15 cellular contexts compared by ENCODE assay signal in the genomic region with DNA sequence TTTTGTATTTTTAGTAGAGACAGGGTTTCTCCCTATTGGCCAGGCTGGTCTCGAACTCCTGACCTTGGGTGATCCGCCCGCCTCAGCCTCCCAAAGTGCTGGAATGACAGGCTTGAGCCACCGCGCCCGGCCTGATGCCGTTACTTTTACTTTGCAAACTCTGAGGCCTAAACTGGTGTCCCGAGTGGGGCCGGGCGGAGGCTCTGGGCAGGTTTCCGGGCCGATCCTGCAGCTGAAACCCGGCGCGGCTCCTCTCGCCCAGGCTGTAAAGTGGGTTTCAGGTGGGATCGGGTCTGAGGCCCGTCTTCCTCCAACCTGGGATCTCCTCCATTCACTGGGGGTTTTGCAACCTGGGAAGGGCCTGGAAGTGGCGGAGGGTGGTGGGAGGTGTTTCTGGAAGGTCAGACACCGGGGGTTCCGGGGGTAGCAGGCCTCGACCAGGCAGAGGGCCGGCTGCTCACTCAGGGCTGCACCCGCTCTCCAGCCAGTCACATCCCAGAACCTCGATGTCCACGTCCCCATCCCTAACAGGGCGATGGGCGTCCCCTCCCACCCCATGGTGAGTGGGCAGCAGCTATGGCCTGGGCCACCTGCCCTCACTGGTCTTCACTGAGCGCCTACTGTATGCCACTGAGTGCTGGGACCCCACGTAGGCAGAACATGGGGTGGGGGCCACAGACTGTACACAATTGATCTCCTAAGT. TPM values are rescaled to one million over a fixed set of nuclear protein-coding genes. Genes with fewer than 3 reads are reported as not detected.
DNase-seq lines count a peak whose midpoint lies in the region; ATAC-seq and TF ChIP-seq lines count a peak whose summit lies in the region.
"Had no signal": no experiment of that assay in that cellular context is flagged by ENCODE, and none has a peak within 500 bp of the region (broad histone marks: within the 10 kb centered on the region; RNA-seq: fewer than 3 reads in every experiment).

No MANE protein-coding gene starts in this region.

- H3K36me3 Mint-ChIP-seq in glutamatergic neuron (ENCODE audit: unreplicated experiment) = peaks cover 5% of the 10 kb centered on the region
- peaks cover 9% of the 10 kb centered on the region for H3K36me3 Mint-ChIP-seq in activated naive CD8-positive, alpha-beta T cell treated with anti-CD3 and anti-CD28 coated beads for 36 hours

- H3K4me1 ChIP-seq in cardiac muscle cell (ENCODE audit: low read depth) = peaks cover 13% of the 10 kb centered on the region
- no peaks in the 10 kb centered on the region for H3K4me1 ChIP-seq in heart right ventricle
- peaks cover 3% of the 10 kb centered on the region for H3K4me1 ChIP-seq in smooth muscle cell (ENCODE audit: low read depth)
- H3K4me1 ChIP-seq: SJSA1 had no signal

- H3K9me3 Mint-ChIP-seq in glutamatergic neuron (ENCODE audit: unreplicated experiment) = peaks cover 8% of the 10 kb centered on the region
- peaks cover 3% of the 10 kb centered on the region for H3K9me3 Mint-ChIP-seq in activated naive CD8-positive, alpha-beta T cell treated with anti-CD3 and anti-CD28 coated beads for 36 hours

- H3K4me3 ChIP-seq in cardiac muscle cell = no peak overlapping the region
- no peak overlapping the region for H3K4me3 ChIP-seq in heart right ventricle
- H3K4me3 ChIP-seq in smooth muscle cell = no peak overlapping the region
- H3K4me3 ChIP-seq: SJSA1 had no signal

- H3K4me3 Mint-ChIP-seq in glutamatergic neuron (ENCODE audit: unreplicated experiment) = no peak overlapping the region
- H3K4me3 Mint-ChIP-seq in activated naive CD8-positive, alpha-beta T cell treated with anti-CD3 and anti-CD28 coated beads for 36 hours = no peak overlapping the region
- H3K4me3 Mint-ChIP-seq: CD14-positive monocyte had no signal

- H3K9ac ChIP-seq in smooth muscle cell (ENCODE audit: low read depth) = no peak overlapping the region

- H3K4me2 ChIP-seq in smooth muscle cell = no peak overlapping the region

- peaks cover 66% of the 10 kb centered on the region for H3K79me2 ChIP-seq in smooth muscle cell (ENCODE audit: low read depth)

- H4K20me1 ChIP-seq in smooth muscle cell (ENCODE audit: low read depth) = peaks cover 40% of the 10 kb centered on the region

- H3K4me1 Mint-ChIP-seq in glutamatergic neuron (ENCODE audit: low read depth, unreplicated experiment) = peaks cover 4% of the 10 kb centered on the region
- peaks cover 3% of the 10 kb centered on the region for H3K4me1 Mint-ChIP-seq in activated naive CD8-positive, alpha-beta T cell treated with anti-CD3 and anti-CD28 coated beads for 36 hours

- H3K27me3 Mint-ChIP-seq in glutamatergic neuron (ENCODE audit: unreplicated experiment) = peaks cover 9% of the 10 kb centered on the region
- no peaks in the 10 kb centered on the region for H3K27me3 Mint-ChIP-seq in activated naive CD8-positive, alpha-beta T cell treated with anti-CD3 and anti-CD28 coated beads for 36 hours

- H3K36me3 ChIP-seq in cardiac muscle cell (peaks cover 24% of the 10 kb centered on the region), heart right ventricle (peaks cover 0 to 61% (median 12%) of the 10 kb centered on the region in 9 donors), smooth muscle cell (ENCODE audit: low read depth) (peaks cover 9% of the 10 kb centered on the region)

- H3K9me3 ChIP-seq in cardiac muscle cell (ENCODE audit: low read depth) (no peaks in the 10 kb centered on the region), heart right ventricle (peaks cover 0 to 5% (median 0%) of the 10 kb centered on the region in 11 donors), smooth muscle cell (replicated peaks; ENCODE audit: low read depth) (no peaks in the 10 kb centered on the region)

- TF ChIP-seq CTCF in cardiac muscle cell (IDR thresholded peaks at IDR 0.05; ENCODE audit: low read depth, low read length) = no peak
- TF ChIP-seq CTCF in heart right ventricle (IDR thresholded peaks at IDR 0.05) = no peak
- no peak for TF ChIP-seq CTCF in glutamatergic neuron (IDR thresholded peaks at IDR 0.05; ENCODE audit: partially characterized antibody, unreplicated experiment)
- TF ChIP-seq CTCF in smooth muscle cell (IDR thresholded peaks at IDR 0.05; ENCODE audit: borderline replicate concordance, insufficient read depth, poor library complexity, severe bottlenecking) = no peak

- intact Hi-C loops in heart right ventricle (cut with DNase I) = no loop called here

- peaks cover 14% of the 10 kb centered on the region for H3F3A ChIP-seq in smooth muscle cell (ENCODE audit: low read depth)

- 91 to 93% methylated on average over 30 of the region's 30 CpGs for WGBS in heart right ventricle, 2 donors
- 89% methylated on average over 25 of the region's 30 CpGs for WGBS in smooth muscle cell (ENCODE audit: low lambda C conversion rate)

- H3K27me3 ChIP-seq in cardiac muscle cell (no peaks in the 10 kb centered on the region), heart right ventricle (no peaks in the 10 kb centered on the region), smooth muscle cell (ENCODE audit: low read depth) (no peaks in the 10 kb centered on the region)
- H3K27me3 ChIP-seq: SJSA1 had no signal

- H2AFZ ChIP-seq in smooth muscle cell (ENCODE audit: low read depth) = no peak overlapping the region

- DNase-seq in cardiac muscle cell (ENCODE audit: low read depth in 1 of 2, low spot score in 1 of 2) = no peak
- no peak for DNase-seq in heart right ventricle
- DNase-seq in glutamatergic neuron = no peak
- DNase-seq in smooth muscle cell (lab: John Stamatoyannopoulos, UW; ENCODE audit: unreplicated experiment) = no peak
- no peak for DNase-seq in NCI-H446 treated with DMSO at 0.1 percent for 48 hours (lab: John Stamatoyannopoulos, UW)
- no peak for DNase-seq in activated naive CD8-positive, alpha-beta T cell treated with anti-CD3 and anti-CD28 coated beads for 36 hours
- DNase-seq: COR-L47, Kasumi-1, NCI-H1417 treated with DMSO at 0.1 percent for 48 hours, NCI-H2029, NCI-H510A treated with DMSO at 0.1 percent for 48 hours had no signal

- peak overlapping the region; percentile 66 for H3K27ac Mint-ChIP-seq in glutamatergic neuron (ENCODE audit: unreplicated experiment)
- H3K27ac Mint-ChIP-seq in activated naive CD8-positive, alpha-beta T cell treated with anti-CD3 and anti-CD28 coated beads for 36 hours = no peak overlapping the region

- no peak for ATAC-seq in heart right ventricle

- peak overlapping the region; percentile 14 for H3K27ac ChIP-seq in cardiac muscle cell
- no peak overlapping the region for H3K27ac ChIP-seq in heart right ventricle
- peak overlapping the region; percentile 11 for H3K27ac ChIP-seq in smooth muscle cell (ENCODE audit: low read depth)
- H3K27ac ChIP-seq: SJSA1 had no signal

RNA-seq across cellular contexts. Expression of gene WDR18, which starts 21.3 kb away (rescaled TPM):
- 136 and 143 TPM in 2 replicates for total RNA-seq in cardiac muscle cell
- 241 and 262 TPM in 2 replicates for polyA plus RNA-seq in cardiac muscle cell
- 10 to 100 TPM; 17.3 to 25.0 (median 20.3) TPM for total RNA-seq in heart right ventricle
- polyA plus RNA-seq in heart right ventricle = 10 to 100 TPM; 44.0 to 66.4 TPM
- 52.1 TPM for total RNA-seq in glutamatergic neuron (ENCODE audit: unreplicated experiment)
- 33.8 and 69.4 TPM in 2 replicates for total RNA-seq in smooth muscle cell
- polyA plus RNA-seq in smooth muscle cell = 153 and 160 TPM in 2 replicates
- total RNA-seq in activated naive CD8-positive, alpha-beta T cell treated with anti-CD3 and anti-CD28 coated beads for 36 hours = 100 to 1,000 TPM; 126 to 127 TPM

RNA-seq across cellular contexts. Expression of gene ARID3A, which starts 37.0 kb away (rescaled TPM):
- 59.7 and 62.3 TPM in 2 replicates for total RNA-seq in cardiac muscle cell
- 39.1 and 48.7 TPM in 2 replicates for polyA plus RNA-seq in cardiac muscle cell
- 10 to 100 TPM in 1 of 10 donors, 1 to 10 TPM in 9; 3.0 to 11.7 (median 5.3) TPM for total RNA-seq in heart right ventricle
- 1 to 10 TPM; 3.7 to 4.2 TPM for polyA plus RNA-seq in heart right ventricle
- total RNA-seq in glutamatergic neuron (ENCODE audit: unreplicated experiment) = 148 TPM
- 50.3 TPM in 2 replicates for total RNA-seq in smooth muscle cell
- polyA plus RNA-seq in smooth muscle cell = 45.7 and 75.2 TPM in 2 replicates
- total RNA-seq in activated naive CD8-positive, alpha-beta T cell treated with anti-CD3 and anti-CD28 coated beads for 36 hours = 10 to 100 TPM; 10.2 to 11.8 TPM

RNA-seq across cellular contexts. Expression of gene GRIN3B, which starts 37.4 kb away (rescaled TPM):
- total RNA-seq in cardiac muscle cell (5.4 and 8.5 TPM in 2 replicates), heart right ventricle (under 1 TPM in 3 of 10 donors, not detected in 7; 0.08 to 0.10 (median 0.09) TPM), glutamatergic neuron (ENCODE audit: unreplicated experiment) (0.93 TPM), smooth muscle cell (1.2 and 12.6 TPM in 2 replicates)
- polyA plus RNA-seq in cardiac muscle cell (3.0 and 4.9 TPM in 2 replicates), heart right ventricle (under 1 TPM in 1 of 2 donors, not detected in 1; 0.01 TPM), smooth muscle cell (1.2 and 3.6 TPM in 2 replicates)
- total RNA-seq in activated naive CD8-positive, alpha-beta T cell treated with anti-CD3 and anti-CD28 coated beads for 36 hours = not detected
- total RNA-seq: A172, SJSA1 had no signal

RNA-seq across cellular contexts. Expression of gene KISS1R, which starts 45.7 kb away (rescaled TPM):
- total RNA-seq in cardiac muscle cell (0.46 and 1.2 TPM in 2 replicates), heart right ventricle (not detected), glutamatergic neuron (ENCODE audit: unreplicated experiment) (not detected), smooth muscle cell (0.27 TPM in 1 of 2 replicates, not detected in the other)
- polyA plus RNA-seq in cardiac muscle cell (1.9 and 3.2 TPM in 2 replicates), heart right ventricle (not detected), smooth muscle cell (0.61 and 1.4 TPM in 2 replicates)
- total RNA-seq in activated naive CD8-positive, alpha-beta T cell treated with anti-CD3 and anti-CD28 coated beads for 36 hours = 10 to 100 TPM; 12.2 to 13.3 TPM
- total RNA-seq: A172, RPMI7951, SJSA1 had no signal
- polyA plus RNA-seq: CD14-positive monocyte had no signal

RNA-seq across cellular contexts. Expression of gene R3HDM4, which starts 49.8 kb away (rescaled TPM):
- 60.3 and 66.2 TPM in 2 replicates for total RNA-seq in cardiac muscle cell
- 82.1 and 86.7 TPM in 2 replicates for polyA plus RNA-seq in cardiac muscle cell
- 10 to 100 TPM; 16.3 to 30.6 (median 19.9) TPM for total RNA-seq in heart right ventricle
- polyA plus RNA-seq in heart right ventricle = 10 to 100 TPM; 34.5 to 49.8 TPM
- total RNA-seq in glutamatergic neuron (ENCODE audit: unreplicated experiment) = 61.9 TPM
- 25.9 and 42.3 TPM in 2 replicates for total RNA-seq in smooth muscle cell
- polyA plus RNA-seq in smooth muscle cell = 69.4 and 70.5 TPM in 2 replicates
- total RNA-seq in activated naive CD8-positive, alpha-beta T cell treated with anti-CD3 and anti-CD28 coated beads for 36 hours = 10 to 100 TPM; 50.5 to 51.7 TPM

Comparison
In these comparisons a context has a peak if more than half of its experiments do, and no peak if none do; other contexts are left out.
1. H3K27ac ChIP-seq: peak in cardiac muscle cell (single experiment) and smooth muscle cell (single experiment); none in heart right ventricle (0 of 10).